23 cellular contexts compared by ENCODE assay signal in genomic region chr6:29947292-29947980, GRCh38. TPM values are rescaled to one million over a fixed set of nuclear protein-coding genes. Genes with fewer than 3 reads are reported as not detected.
DNase-seq lines count a peak whose midpoint lies in the region; ATAC-seq, FAIRE-seq and TF ChIP-seq lines count a peak whose summit lies in the region.
"Had no signal": no experiment of that assay in that cellular context is flagged by ENCODE, and none has a peak within 500 bp of the region (broad histone marks: within the 10 kb centered on the region; RNA-seq: fewer than 3 reads in every experiment).

No MANE protein-coding gene starts in this region.

- H3K27ac Mint-ChIP-seq in activated naive CD8-positive, alpha-beta T cell, result peak overlapping the region; percentile 100

- TF ChIP-seq CTCF in neutrophil (IDR thresholded peaks at IDR 0.05), result no peak

- H3K4me1 ChIP-seq in neutrophil (ENCODE audit: control insufficient read depth in 1 of 2, insufficient read depth in 1 of 2, low read depth in 1 of 2, low read length in 1 of 2), result peaks cover 14 to 30% of the 10 kb centered on the region in 2 experiments

- TF ChIP-seq POLR2A in GM18951 (IDR thresholded peaks at IDR 0.05; ENCODE audit: extremely low read depth, insufficient read depth, insufficient read length), result peak; percentile 25

- ATAC-seq in activated T-cell treated with anti-CD3 and anti-CD28 coated beads, Interleukin-2, amount 50 U/mL, for 4 hours, result no peak
- ATAC-seq: esophagus mucosa, K562, left colon had no signal

- H3K4me1 Mint-ChIP-seq in activated T-cell treated with anti-CD3 and anti-CD28 coated beads, Interleukin-2, amount 50 U/mL, for 4 hours (ENCODE audit: low read depth), result peaks cover 42% of the 10 kb centered on the region
- H3K4me1 Mint-ChIP-seq in activated naive CD8-positive, alpha-beta T cell (ENCODE audit: low read depth), result peaks cover 60% of the 10 kb centered on the region

- no peaks in the 10 kb centered on the region for H3K27me3 ChIP-seq in neutrophil
- H3K27me3 ChIP-seq: suprapubic skin had no signal

- peaks cover 77% of the 10 kb centered on the region for H3K36me3 ChIP-seq in neutrophil

- FAIRE-seq in frontal cortex (lab: Jason Lieb, UNC), result no peak

- no peaks in the 10 kb centered on the region for H3K27me3 Mint-ChIP-seq in activated T-cell treated with anti-CD3 and anti-CD28 coated beads, Interleukin-2, amount 50 U/mL, for 4 hours (ENCODE audit: low read depth)
- no peaks in the 10 kb centered on the region for H3K27me3 Mint-ChIP-seq in activated naive CD8-positive, alpha-beta T cell

- no peaks in the 10 kb centered on the region for H3K9me3 Mint-ChIP-seq in activated T-cell treated with anti-CD3 and anti-CD28 coated beads, Interleukin-2, amount 50 U/mL, for 4 hours
- H3K9me3 Mint-ChIP-seq in activated naive CD8-positive, alpha-beta T cell (ENCODE audit: low read depth), result no peaks in the 10 kb centered on the region

- H3K27ac ChIP-seq in neutrophil, result peak overlapping the region; percentile 42
- H3K27ac ChIP-seq: C4-2B, suprapubic skin had no signal

- H3K4me3 ChIP-seq in neutrophil (ENCODE audit: low read depth in 1 of 2, low read length in 1 of 2), result no peak overlapping the region
- H3K4me3 ChIP-seq: K562, suprapubic skin had no signal

- peaks cover 56% of the 10 kb centered on the region for H3K36me3 Mint-ChIP-seq in activated T-cell treated with anti-CD3 and anti-CD28 coated beads, Interleukin-2, amount 50 U/mL, for 4 hours (ENCODE audit: insufficient read depth)
- peaks cover 32% of the 10 kb centered on the region for H3K36me3 Mint-ChIP-seq in activated naive CD8-positive, alpha-beta T cell

- DNase-seq in activated T-cell treated with anti-CD3 and anti-CD28 coated beads for 1 hour (ENCODE audit: low read depth) (peak; percentile 14), frontal cortex (ENCODE audit: low spot score in 2 of 2) (no peak), GDM1 (lab: John Stamatoyannopoulos, UW) (no peak), KBM-7 (no peak)
- no peak for DNase-seq in activated T-cell treated with anti-CD3 and anti-CD28 coated beads, Interleukin-2, amount 50 U/mL, for 4 hours
- DNase-seq: activated CD4-positive, alpha-beta T cell treated with anti-CD3 and anti-CD28 coated beads, Interleukin-2, amount 50 U/mL, for 48 hours; anterior cingulate cortex; cerebellar nuclear complex; DMS153; effector CD4-positive, alpha-beta T cell; left colon; NCI-H1092 treated with DMSO at 0.1 percent for 48 hours; NCI-H2107; NCI-H524 treated with DMSO at 0.1 percent for 48 hours; occipital lobe; T-helper 1 cell had no signal

- no peak overlapping the region for H3K4me3 Mint-ChIP-seq in activated T-cell treated with anti-CD3 and anti-CD28 coated beads, Interleukin-2, amount 50 U/mL, for 4 hours
- H3K4me3 Mint-ChIP-seq in activated naive CD8-positive, alpha-beta T cell, result peak overlapping the region; percentile 96

- H3K9me3 ChIP-seq in neutrophil, result no peaks in the 10 kb centered on the region
- H3K9me3 ChIP-seq: suprapubic skin had no signal

- in situ Hi-C loops in GM18951 (cut with MboI; ENCODE audit: low sequenced_read_pairs, unreplicated experiment) (no loop called here), KBM-7 (cut with MboI; ENCODE audit: low pct_unique_long_range_greater_than_20kb, low sequenced_read_pairs) (no loop called here)

RNA-seq across cellular contexts. Expression of gene HLA-A, which starts 5.1 kb away (rescaled TPM):
- total RNA-seq in activated T-cell treated with anti-CD3 and anti-CD28 coated beads, Interleukin-2, amount 50 U/mL, for 4 hours, result 1,000 to 10,000 TPM; 1,247 to 1,756 (median 1,527) TPM
- total RNA-seq in frontal cortex, result 55.4 TPM

Comparison
In these comparisons a context has a peak if more than half of its experiments do, and no peak if none do; other contexts are left out.
1. RNA of gene HLA-A, which starts 5.1 kb away (total RNA-seq): 1,247 to 1,756 TPM in activated T-cell treated with anti-CD3 and anti-CD28 coated beads, Interleukin-2, amount 50 U/mL, for 4 hours; 55.4 TPM in frontal cortex (single experiment); every median in the first group is over 10 times any median in the second.